In genomic region chr1:10814954-10815862, GRCh38 we compare ENCODE assay signal across 21 cellular contexts. TPM values are rescaled to one million over a fixed set of nuclear protein-coding genes. Genes with fewer than 3 reads are reported as not detected.
DNase-seq lines count a peak whose midpoint lies in the region; ATAC-seq and TF ChIP-seq lines count a peak whose summit lies in the region.
"Had no signal": no experiment of that assay in that cellular context is flagged by ENCODE, and none has a peak within 500 bp of the region (broad histone marks: within the 10 kb centered on the region; RNA-seq: fewer than 3 reads in every experiment).

No MANE protein-coding gene starts in this region.

- no peaks in the 10 kb centered on the region for H3K9me3 Mint-ChIP-seq in chondrocyte (ENCODE audit: low read depth)
- H3K9me3 Mint-ChIP-seq: HFFc6; nephron progenitor cell; T-helper 2 cell treated with Interferon-gamma antibody and Interleukin-4, amounts not matched to agents 5 μg/mL and 100 μg/mL, for 36 hours had no signal

- H3K4me1 ChIP-seq in cardiac muscle cell (ENCODE audit: low read depth), result peaks cover 16% of the 10 kb centered on the region
- peaks cover 0 to 17% (median 6%) of the 10 kb centered on the region in 9 donors for H3K4me1 ChIP-seq in heart right ventricle
- peaks cover 27% of the 10 kb centered on the region for H3K4me1 ChIP-seq in mucosa of descending colon (ENCODE audit: low read depth)
- H3K4me1 ChIP-seq: A549, spleen had no signal

- H3K4me1 Mint-ChIP-seq in chondrocyte (ENCODE audit: low read depth), result no peaks in the 10 kb centered on the region

- H3K27ac Mint-ChIP-seq in chondrocyte (ENCODE audit: unreplicated experiment), result no peak overlapping the region
- H3K27ac Mint-ChIP-seq: activated naive CD8-positive, alpha-beta T cell; HFFc6; nephron progenitor cell; T-helper 2 cell treated with Interferon-gamma antibody and Interleukin-4, amounts not matched to agents 5 μg/mL and 100 μg/mL, for 36 hours had no signal

- intact Hi-C loops in heart right ventricle (cut with DNase I), result no loop called here
- intact Hi-C loops in mucosa of descending colon (cut with DNase I, micrococcal nuclease), result no loop called here

- H3K27ac ChIP-seq in cardiac muscle cell (peak overlapping the region; percentile 8), heart right ventricle (no peak overlapping the region)
- H3K27ac ChIP-seq: A549, heart left ventricle, spleen had no signal

- no peak overlapping the region for H3K4me3 Mint-ChIP-seq in chondrocyte (ENCODE audit: unreplicated experiment)
- H3K4me3 Mint-ChIP-seq: activated naive CD8-positive, alpha-beta T cell; HFFc6; nephron progenitor cell; T-helper 2 cell treated with Interferon-gamma antibody and Interleukin-4, amounts not matched to agents 5 μg/mL and 100 μg/mL, for 36 hours had no signal

- TF ChIP-seq CTCF in cardiac muscle cell (IDR thresholded peaks at IDR 0.05; ENCODE audit: low read depth, low read length) (no peak), heart right ventricle (IDR thresholded peaks at IDR 0.05) (no peak), chondrocyte (IDR thresholded peaks at IDR 0.05) (no peak), mucosa of descending colon (IDR thresholded peaks at IDR 0.05) (no peak)

- no peaks in the 10 kb centered on the region for H3K27me3 ChIP-seq in cardiac muscle cell
- H3K27me3 ChIP-seq in heart right ventricle, result peaks cover 0 to 7% (median 2%) of the 10 kb centered on the region in 7 donors

- ATAC-seq in heart right ventricle (no peak), mucosa of descending colon (peak; percentile 61)
- ATAC-seq: A549, GM12878, heart left ventricle, Panc1 had no signal

- H3K4me3 ChIP-seq in cardiac muscle cell, result no peak overlapping the region
- no peak overlapping the region for H3K4me3 ChIP-seq in heart right ventricle
- H3K4me3 ChIP-seq in mucosa of descending colon, result no peak overlapping the region
- H3K4me3 ChIP-seq: A549, GM12878, heart left ventricle, spleen had no signal

- no peaks in the 10 kb centered on the region for H3K36me3 ChIP-seq in cardiac muscle cell
- H3K36me3 ChIP-seq in heart right ventricle, result no peaks in the 10 kb centered on the region
- no peaks in the 10 kb centered on the region for H3K36me3 ChIP-seq in mucosa of descending colon (ENCODE audit: low read depth)
- H3K36me3 ChIP-seq: heart left ventricle, spleen had no signal

- peaks cover 24% of the 10 kb centered on the region for H3K27me3 Mint-ChIP-seq in chondrocyte (ENCODE audit: low read depth)

- 79% methylated on average over 15 of the region's 15 CpGs for WGBS in heart right ventricle, 2 donors

- DNase-seq in cardiac muscle cell (ENCODE audit: low read depth in 1 of 2, low spot score in 1 of 2) (no peak), heart right ventricle (no peak), chondrocyte (ENCODE audit: low spot score) (peak; percentile 48), mucosa of descending colon (peak in 2 of 3 donors; percentile 49 to 51), DMS79 (lab: John Stamatoyannopoulos, UW) (no peak), T-helper 2 cell (no peak), NCI-H146 treated with DMSO at 0.1 percent for 48 hours (lab: John Stamatoyannopoulos, UW; ENCODE audit: unreplicated experiment) (no peak), NCI-H1092 (lab: John Stamatoyannopoulos, UW) (no peak)
- DNase-seq: activated CD4-positive, CD25-positive, alpha-beta regulatory T cell treated with anti-CD3 and anti-CD28 coated beads, Interleukin-2, amount 50 U/mL, for 72 hours; heart left ventricle; HFFc6; mesendoderm; NCI-H2227 treated with DMSO at 0.1 percent for 48 hours; nephron progenitor cell; spleen; stimulated activated CD4-positive, alpha-beta T cell treated with anti-CD3 and anti-CD28 coated beads, Interleukin-4, amount 100 ng/mL, for 4 hours had no signal

- no peaks in the 10 kb centered on the region for H3K36me3 Mint-ChIP-seq in chondrocyte (ENCODE audit: low read depth)
- H3K36me3 Mint-ChIP-seq: activated naive CD8-positive, alpha-beta T cell had no signal

- no peaks in the 10 kb centered on the region for H3K9me3 ChIP-seq in cardiac muscle cell (ENCODE audit: low read depth)
- no peaks in the 10 kb centered on the region for H3K9me3 ChIP-seq in heart right ventricle
- H3K9me3 ChIP-seq in mucosa of descending colon, result no peaks in the 10 kb centered on the region
- H3K9me3 ChIP-seq: A549, heart left ventricle, spleen had no signal

RNA-seq across cellular contexts. Expression of gene CASZ1, which starts 18.8 kb away (rescaled TPM):
- total RNA-seq in cardiac muscle cell, result 41.9 and 87.3 TPM in 2 replicates
- polyA plus RNA-seq in cardiac muscle cell, result 53.5 and 68.2 TPM in 2 replicates
- 10 to 100 TPM; 54.4 to 79.8 (median 66.1) TPM for total RNA-seq in heart right ventricle
- polyA plus RNA-seq in heart right ventricle, result 10 to 100 TPM; 19.5 to 44.9 TPM
- 1.9 to 4.1 TPM (median 3.4 TPM) in 3 replicates for total RNA-seq in chondrocyte
- total RNA-seq in mucosa of descending colon, result 100 to 1,000 TPM in 1 of 3 donors, 10 to 100 TPM in 2; 66.5 to 110 (median 84.5) TPM

Comparison
In these comparisons a context has a peak if more than half of its experiments do, and no peak if none do; other contexts are left out.
1. DNase-seq: peak in chondrocyte (single experiment) and mucosa of descending colon (2 of 3); none in cardiac muscle cell (0 of 2), heart right ventricle (0 of 2), DMS79 (single experiment), T-helper 2 cell (0 of 5), NCI-H146 treated with DMSO at 0.1 percent for 48 hours (single experiment) and NCI-H1092 (single experiment).